In the genomic region with DNA sequence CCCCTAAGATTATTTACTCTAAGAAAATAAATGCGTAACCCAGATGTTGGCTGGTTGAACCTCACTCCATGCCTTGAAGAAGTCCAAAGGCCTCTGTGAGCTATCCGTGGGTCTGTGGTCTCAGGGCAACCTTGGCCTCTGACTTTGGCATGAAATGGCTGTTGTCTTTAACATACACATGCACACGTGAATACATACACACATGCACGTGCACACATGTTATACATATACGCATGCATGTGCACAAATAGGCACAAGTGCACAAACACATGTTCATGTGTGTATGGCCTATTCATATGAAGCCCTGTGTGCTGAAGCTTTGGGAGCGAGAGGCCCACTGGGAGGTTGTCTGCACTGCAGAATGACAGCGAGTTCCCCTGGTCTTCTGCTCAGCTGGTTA, we compare ENCODE assay signal across 30 cellular contexts. TPM values are rescaled to one million over a fixed set of nuclear protein-coding genes. Genes with fewer than 3 reads are reported as not detected.
"Had no signal": no experiment of that assay in that cellular context is flagged by ENCODE, and none has a peak within 500 bp of the region (broad histone marks: within the 10 kb centered on the region; RNA-seq: fewer than 3 reads in every experiment).

No MANE protein-coding gene starts in this region.

- H3K36me3 ChIP-seq: ascending aorta, breast epithelium, cardiac muscle cell, colonic mucosa, gastrocnemius medialis, heart right ventricle had no signal

- H3K27ac ChIP-seq: ascending aorta, breast epithelium, cardiac muscle cell, colonic mucosa, foreskin keratinocyte, gastrocnemius medialis, heart right ventricle had no signal

- H3K27me3 ChIP-seq: ascending aorta, breast epithelium, cardiac muscle cell, colonic mucosa, gastrocnemius medialis, heart right ventricle had no signal

- ATAC-seq: activated CD8-positive, alpha-beta T cell treated with anti-CD3 and anti-CD28 coated beads for 36 hours; activated naive CD4-positive, alpha-beta T cell treated with anti-CD3 and anti-CD28 coated beads, Interleukin-2, amount 50 U/mL, for 72 hours; activated T-cell treated with anti-CD3 and anti-CD28 coated beads, Interleukin-2, amount 50 U/mL, for 72 hours; esophagus mucosa; foreskin keratinocyte; gastrocnemius medialis; heart right ventricle had no signal

- DNase-seq: activated CD4-positive, alpha-beta T cell treated with anti-CD3 and anti-CD28 coated beads for 4 hours; activated CD4-positive, alpha-beta T cell treated with anti-CD3 and anti-CD28 coated beads, Interleukin-2, amount 50 U/mL, for 1 hour; activated CD4-positive, alpha-beta T cell treated with anti-CD3 and anti-CD28 coated beads, Interleukin-2, amount 50 U/mL, for 48 hours; activated CD4-positive, CD25-positive, alpha-beta regulatory T cell; activated CD4-positive, CD25-positive, alpha-beta regulatory T cell treated with anti-CD3 and anti-CD28 coated beads, Interleukin-2, amount 50 U/mL, for 72 hours; activated CD8-positive, alpha-beta memory T cell treated with anti-CD3 and anti-CD28 coated beads for 24 hours; activated CD8-positive, alpha-beta T cell treated with anti-CD3 and anti-CD28 coated beads for 36 hours; activated gamma-delta T cell; activated naive CD4-positive, alpha-beta T cell; activated naive CD4-positive, alpha-beta T cell treated with anti-CD3 and anti-CD28 coated beads, Interleukin-2, amount 10 ng/mL, durations not matched to agents 7 days and 5 days; activated naive CD8-positive, alpha-beta T cell treated with anti-CD3 and anti-CD28 coated beads, Interleukin-2, amount 10 ng/mL, durations not matched to agents 7 days and 5 days; activated T-cell treated with anti-CD3 and anti-CD28 coated beads for 4 hours; activated T-cell treated with anti-CD3 and anti-CD28 coated beads, Interleukin-2, amount 50 U/mL, for 24 hours; activated T-cell treated with anti-CD3 and anti-CD28 coated beads, Interleukin-2, amount 50 U/mL, for 72 hours; central memory CD4-positive, alpha-beta T cell; cerebellar nuclear complex; colonic mucosa; effector CD8-positive, alpha-beta T cell; endodermal cell; foreskin keratinocyte; gastrocnemius medialis; heart right ventricle; T-helper 2 cell had no signal

- H3K9me3 ChIP-seq: colonic mucosa, gastrocnemius medialis had no signal

- H3K4me3 ChIP-seq: ascending aorta, breast epithelium, cardiac muscle cell, colonic mucosa, gastrocnemius medialis, heart right ventricle had no signal

- H3K4me1 ChIP-seq: ascending aorta, breast epithelium, colonic mucosa, foreskin keratinocyte, gastrocnemius medialis had no signal

RNA-seq across cellular contexts. Expression of gene KLF15, which starts 50.8 kb away (rescaled TPM):
- total RNA-seq: epithelial cell of proximal tubule; T-helper 1 cell treated with Interleukin-12 subunit alpha and Interleukin-12 subunit beta and Interleukin-4 antibody, amounts not matched to agents 30 ng/mL and 1 ng/mL, for 36 hours had no signal
